8 cellular contexts compared by ENCODE assay signal in the genomic region with DNA sequence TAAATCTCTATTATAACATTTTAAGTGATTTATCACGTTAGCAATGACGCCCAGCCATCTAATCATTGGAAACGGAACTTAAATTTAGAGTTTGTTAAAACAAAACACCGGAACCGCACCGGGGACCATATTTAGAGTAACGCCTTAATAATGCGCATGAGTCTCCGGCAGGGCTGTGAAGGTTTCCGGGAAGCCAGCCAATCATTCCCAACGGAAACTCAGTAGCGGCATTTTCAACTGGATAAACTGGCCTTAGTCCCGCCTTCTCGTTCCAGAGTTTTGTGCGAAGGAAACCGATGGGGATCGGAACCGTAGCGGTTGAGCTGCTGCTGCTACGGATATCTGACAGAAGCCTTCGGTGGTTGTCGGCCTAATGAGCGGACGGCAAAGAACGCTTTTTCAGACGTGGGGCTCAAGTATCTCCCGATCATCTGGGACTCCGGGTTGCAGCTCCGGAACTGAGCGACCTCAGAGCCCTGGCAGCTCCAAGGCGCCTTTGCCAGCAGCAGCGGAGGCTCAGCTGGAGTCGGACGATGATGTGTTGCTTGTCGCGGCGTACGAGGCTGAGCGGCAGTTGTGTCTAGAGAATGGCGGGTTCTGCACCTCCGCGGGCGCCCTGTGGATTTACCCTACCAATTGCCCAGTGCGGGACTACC. TPM values are rescaled to one million over a fixed set of nuclear protein-coding genes. Genes with fewer than 3 reads are reported as not detected.
DNase-seq lines count a peak whose midpoint lies in the region; ATAC-seq and TF ChIP-seq lines count a peak whose summit lies in the region.

A gene with protein sequence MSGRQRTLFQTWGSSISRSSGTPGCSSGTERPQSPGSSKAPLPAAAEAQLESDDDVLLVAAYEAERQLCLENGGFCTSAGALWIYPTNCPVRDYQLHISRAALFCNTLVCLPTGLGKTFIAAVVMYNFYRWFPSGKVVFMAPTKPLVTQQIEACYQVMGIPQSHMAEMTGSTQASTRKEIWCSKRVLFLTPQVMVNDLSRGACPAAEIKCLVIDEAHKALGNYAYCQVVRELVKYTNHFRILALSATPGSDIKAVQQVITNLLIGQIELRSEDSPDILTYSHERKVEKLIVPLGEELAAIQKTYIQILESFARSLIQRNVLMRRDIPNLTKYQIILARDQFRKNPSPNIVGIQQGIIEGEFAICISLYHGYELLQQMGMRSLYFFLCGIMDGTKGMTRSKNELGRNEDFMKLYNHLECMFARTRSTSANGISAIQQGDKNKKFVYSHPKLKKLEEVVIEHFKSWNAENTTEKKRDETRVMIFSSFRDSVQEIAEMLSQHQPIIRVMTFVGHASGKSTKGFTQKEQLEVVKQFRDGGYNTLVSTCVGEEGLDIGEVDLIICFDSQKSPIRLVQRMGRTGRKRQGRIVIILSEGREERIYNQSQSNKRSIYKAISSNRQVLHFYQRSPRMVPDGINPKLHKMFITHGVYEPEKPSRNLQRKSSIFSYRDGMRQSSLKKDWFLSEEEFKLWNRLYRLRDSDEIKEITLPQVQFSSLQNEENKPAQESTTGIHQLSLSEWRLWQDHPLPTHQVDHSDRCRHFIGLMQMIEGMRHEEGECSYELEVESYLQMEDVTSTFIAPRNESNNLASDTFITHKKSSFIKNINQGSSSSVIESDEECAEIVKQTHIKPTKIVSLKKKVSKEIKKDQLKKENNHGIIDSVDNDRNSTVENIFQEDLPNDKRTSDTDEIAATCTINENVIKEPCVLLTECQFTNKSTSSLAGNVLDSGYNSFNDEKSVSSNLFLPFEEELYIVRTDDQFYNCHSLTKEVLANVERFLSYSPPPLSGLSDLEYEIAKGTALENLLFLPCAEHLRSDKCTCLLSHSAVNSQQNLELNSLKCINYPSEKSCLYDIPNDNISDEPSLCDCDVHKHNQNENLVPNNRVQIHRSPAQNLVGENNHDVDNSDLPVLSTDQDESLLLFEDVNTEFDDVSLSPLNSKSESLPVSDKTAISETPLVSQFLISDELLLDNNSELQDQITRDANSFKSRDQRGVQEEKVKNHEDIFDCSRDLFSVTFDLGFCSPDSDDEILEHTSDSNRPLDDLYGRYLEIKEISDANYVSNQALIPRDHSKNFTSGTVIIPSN (N-terminal part only) (plus strand): TSS at position 272 of the 656 bp plus-strand sequence. CDS start 102 bp downstream, at position 374.

- H3K27ac ChIP-seq in coronary artery, result peak within 1 kb of the TSS; percentile 69 to 81
- peak within 1 kb of the TSS; percentile 97 for H3K27ac ChIP-seq in layer of hippocampus (ENCODE audit: low read depth, low read length)

- ATAC-seq in HG03469 (IDR thresholded peaks at IDR 0.05; ENCODE audit: unreplicated experiment), result peak; percentile 23

- no peak for TF ChIP-seq CTCF in coronary artery (IDR thresholded peaks at IDR 0.05)

- intact Hi-C loops in activated CD4-positive, alpha-beta T cell treated with anti-CD3 and anti-CD28 coated beads, Interleukin-2, amount 10 ng/mL, durations not matched to agents 24 days and 14 days (cut with micrococcal nuclease), result loop anchor here (1.0 to 5.0 kb wide), 3 partner anchors 59 to 223 kb away; a partner anchor contains a TSS

- H3K4me3 Mint-ChIP-seq in activated CD4-positive, alpha-beta T cell treated with anti-CD3 and anti-CD28 coated beads, Interleukin-2, amount 10 ng/mL, durations not matched to agents 24 days and 14 days, result peak within 1 kb of the TSS; percentile 98

- H3K27me3 Mint-ChIP-seq in activated CD4-positive, alpha-beta T cell treated with anti-CD3 and anti-CD28 coated beads, Interleukin-2, amount 10 ng/mL, durations not matched to agents 24 days and 14 days, result no peaks in the 10 kb centered on the region

- no peaks in the 10 kb centered on the region for H3K9me3 Mint-ChIP-seq in activated CD4-positive, alpha-beta T cell treated with anti-CD3 and anti-CD28 coated beads, Interleukin-2, amount 10 ng/mL, durations not matched to agents 24 days and 14 days

- H3K4me3 ChIP-seq in coronary artery, result peak within 1 kb of the TSS; percentile 74

- H3K36me3 Mint-ChIP-seq in activated CD4-positive, alpha-beta T cell treated with anti-CD3 and anti-CD28 coated beads, Interleukin-2, amount 10 ng/mL, durations not matched to agents 24 days and 14 days (ENCODE audit: low read depth), result peaks cover 8% of the 10 kb centered on the region

- no peaks in the 10 kb centered on the region for H3K27me3 ChIP-seq in layer of hippocampus (ENCODE audit: control insufficient read depth, insufficient read depth, low read length)

- peak within 1 kb of the TSS; percentile 96 for H3K27ac Mint-ChIP-seq in activated CD4-positive, alpha-beta T cell treated with anti-CD3 and anti-CD28 coated beads, Interleukin-2, amount 10 ng/mL, durations not matched to agents 24 days and 14 days

- DNase-seq in Ammon's horn (ENCODE audit: low spot score) (peak; percentile 94), GM19238 (ENCODE audit: insufficient read length, low spot score) (peak; percentile 60), NCI-H526 treated with DMSO at 0.1 percent for 48 hours (lab: John Stamatoyannopoulos, UW) (peak; percentile 97), coronary artery (ENCODE audit: low spot score) (peak; percentile 91)
- peak; percentile 96 for DNase-seq in activated CD4-positive, alpha-beta T cell treated with anti-CD3 and anti-CD28 coated beads, Interleukin-2, amount 10 ng/mL, durations not matched to agents 24 days and 14 days
- DNase-seq in stimulated activated CD4-positive, alpha-beta T cell treated with anti-CD3 and anti-CD28 coated beads, Interleukin-1b, Interleukin-23, amount 100 ng/mL, for 48 hours, result peak; percentile 90

- peaks cover 33% of the 10 kb centered on the region for H3K4me1 Mint-ChIP-seq in activated CD4-positive, alpha-beta T cell treated with anti-CD3 and anti-CD28 coated beads, Interleukin-2, amount 10 ng/mL, durations not matched to agents 24 days and 14 days

RNA-seq across cellular contexts. Expression of the gene that starts here (rescaled TPM):
- total RNA-seq in activated CD4-positive, alpha-beta T cell treated with anti-CD3 and anti-CD28 coated beads, Interleukin-2, amount 10 ng/mL, durations not matched to agents 24 days and 14 days, result 16.5 and 21.0 TPM in 2 replicates

Comparison
In these comparisons a context has a peak if more than half of its experiments do, and no peak if none do; other contexts are left out.
1. Peak in every context shown above with its lines: DNase-seq, ATAC-seq, H3K4me3 ChIP-seq and H3K27ac ChIP-seq.